12 cellular contexts compared by ENCODE assay signal in genomic region chr6:26319405-26320128, GRCh38. TPM values are rescaled to one million over a fixed set of nuclear protein-coding genes. Genes with fewer than 3 reads are reported as not detected.
DNase-seq lines count a peak whose midpoint lies in the region; ATAC-seq and TF ChIP-seq lines count a peak whose summit lies in the region.
"Had no signal": no experiment of that assay in that cellular context is flagged by ENCODE, and none has a peak within 500 bp of the region (broad histone marks: within the 10 kb centered on the region; RNA-seq: fewer than 3 reads in every experiment).

No MANE protein-coding gene starts in this region.

- no peak for DNase-seq in CD4-positive, CD25-positive, alpha-beta regulatory T cell
- no peak for DNase-seq in brain microvascular endothelial cell
- no peak for DNase-seq in memory B cell (ENCODE audit: low spot score in 2 of 2)
- no peak for DNase-seq in left lobe of liver (ENCODE audit: low spot score)
- DNase-seq in D341Med (ENCODE audit: low spot score), result no peak
- DNase-seq: dermis blood vessel endothelial cell, DMS79 treated with DMSO at 0.1 percent for 48 hours, SK-N-SH had no signal

- peaks cover 67% of the 10 kb centered on the region for H3K27me3 Mint-ChIP-seq in CD4-positive, CD25-positive, alpha-beta regulatory T cell
- H3K27me3 Mint-ChIP-seq in memory B cell, result peaks cover 16% of the 10 kb centered on the region

- TF ChIP-seq CTCF in brain microvascular endothelial cell (IDR thresholded peaks at IDR 0.05; ENCODE audit: low read depth, low read length, missing control alignments), result peak; percentile 30

- H3K4me3 ChIP-seq in CD4-positive, CD25-positive, alpha-beta regulatory T cell (ENCODE audit: low read depth, low read length), result no peak overlapping the region
- H3K4me3 ChIP-seq in HUES6 (ENCODE audit: low read depth, low read length), result peak overlapping the region; percentile 78
- peak overlapping the region; percentile 15 for H3K4me3 ChIP-seq in brain microvascular endothelial cell (ENCODE audit: low read depth, low read length)
- H3K4me3 ChIP-seq: tibial nerve had no signal

- H3K4me3 Mint-ChIP-seq in CD4-positive, CD25-positive, alpha-beta regulatory T cell, result peak overlapping the region in 3 of 4 donors; percentile 13 to 46 (median 26)
- H3K4me3 Mint-ChIP-seq in memory B cell, result no peak overlapping the region

- peak overlapping the region; percentile 65 for H3K9ac ChIP-seq in HUES6 (ENCODE audit: low read length)
- H3K9ac ChIP-seq: SK-N-SH had no signal

- no peaks in the 10 kb centered on the region for H3K36me3 ChIP-seq in CD4-positive, CD25-positive, alpha-beta regulatory T cell (ENCODE audit: control insufficient read depth, insufficient read depth, low read length)
- H3K36me3 ChIP-seq in HUES6 (ENCODE audit: control insufficient read depth, insufficient read depth, low read length) (no peaks in the 10 kb centered on the region), brain microvascular endothelial cell (replicated peaks) (no peaks in the 10 kb centered on the region)
- H3K36me3 ChIP-seq: tibial nerve had no signal

- in situ Hi-C loops in brain microvascular endothelial cell (cut with HindIII; ENCODE audit: low pct_ligation_motif_present, low sequenced_read_pairs), result no loop called here

- no peak overlapping the region for H3K27ac Mint-ChIP-seq in CD4-positive, CD25-positive, alpha-beta regulatory T cell
- peak overlapping the region; percentile 35 for H3K27ac Mint-ChIP-seq in memory B cell

- peaks cover 0 to 6% (median 2%) of the 10 kb centered on the region in 7 donors for H3K9me3 Mint-ChIP-seq in CD4-positive, CD25-positive, alpha-beta regulatory T cell
- H3K9me3 Mint-ChIP-seq in memory B cell, result peaks cover 6% of the 10 kb centered on the region

- no peak for ATAC-seq in CD4-positive, CD25-positive, alpha-beta regulatory T cell (ENCODE audit: low read depth in 2 of 2)
- ATAC-seq in memory B cell (ENCODE audit: low read depth) (no peak), left lobe of liver (no peak), HG02852 (IDR thresholded peaks at IDR 0.05; ENCODE audit: unreplicated experiment) (no peak), HG03354 (IDR thresholded peaks at IDR 0.05; ENCODE audit: poor library complexity, severe bottlenecking, unreplicated experiment) (no peak)

- no peak overlapping the region for H3K27ac ChIP-seq in CD4-positive, CD25-positive, alpha-beta regulatory T cell (ENCODE audit: insufficient read depth, low read length, poor library complexity, severe bottlenecking)
- H3K27ac ChIP-seq in HUES6 (ENCODE audit: low read depth, low read length) (peak overlapping the region; percentile 39; the same call in 1 of the 2 replicates), brain microvascular endothelial cell (no peak overlapping the region)
- H3K27ac ChIP-seq: tibial nerve had no signal

- peaks cover 10% of the 10 kb centered on the region for H3K4me1 ChIP-seq in CD4-positive, CD25-positive, alpha-beta regulatory T cell (ENCODE audit: control insufficient read depth, insufficient read depth, low read length, poor library complexity, severe bottlenecking)
- H3K4me1 ChIP-seq in HUES6 (ENCODE audit: control insufficient read depth, insufficient read depth, low read length), result peaks cover 5% of the 10 kb centered on the region

- no peaks in the 10 kb centered on the region for H3K36me3 Mint-ChIP-seq in CD4-positive, CD25-positive, alpha-beta regulatory T cell
- peaks cover 6% of the 10 kb centered on the region for H3K36me3 Mint-ChIP-seq in memory B cell

- peaks cover 5 to 28% (median 13%) of the 10 kb centered on the region in 4 donors for H3K4me1 Mint-ChIP-seq in CD4-positive, CD25-positive, alpha-beta regulatory T cell
- peaks cover 9% of the 10 kb centered on the region for H3K4me1 Mint-ChIP-seq in memory B cell

- peaks cover 6% of the 10 kb centered on the region for H3K27me3 ChIP-seq in CD4-positive, CD25-positive, alpha-beta regulatory T cell (ENCODE audit: control insufficient read depth, insufficient read depth, low read length)
- H3K27me3 ChIP-seq in HUES6 (ENCODE audit: control insufficient read depth, insufficient read depth, low read length), result no peaks in the 10 kb centered on the region
- H3K27me3 ChIP-seq in brain microvascular endothelial cell (replicated peaks), result no peaks in the 10 kb centered on the region

- no peaks in the 10 kb centered on the region for H3K9me3 ChIP-seq in CD4-positive, CD25-positive, alpha-beta regulatory T cell (ENCODE audit: control insufficient read depth in 2 of 2, low read length in 2 of 2)
- H3K9me3 ChIP-seq in HUES6 (ENCODE audit: control insufficient read depth, insufficient read depth, low read depth, low read length), result no peaks in the 10 kb centered on the region
- H3K9me3 ChIP-seq: SK-N-SH had no signal

RNA-seq across cellular contexts. Expression of gene BTN3A2, which starts 45.4 kb away (rescaled TPM):
- total RNA-seq in CD4-positive, CD25-positive, alpha-beta regulatory T cell, result 135 TPM
- 100 to 1,000 TPM; 135 to 224 (median 140) TPM for polyA plus RNA-seq in CD4-positive, CD25-positive, alpha-beta regulatory T cell
- 19.3 TPM for total RNA-seq in left lobe of liver
